ENCODE assay signal across 8 cellular contexts in genomic region chr11:5624489-5625278, GRCh38. TPM values are rescaled to one million over a fixed set of nuclear protein-coding genes. Genes with fewer than 3 reads are reported as not detected.
A peak's percentile ranks its signal among the peaks of the same experiment; 100 is the strongest.
DNase-seq lines count a peak whose midpoint lies in the region; ATAC-seq and TF ChIP-seq lines count a peak whose summit lies in the region.

TSS of gene TRIM34 (plus strand) at chr11:5625001. CDS start at chr11:5632332, 7,331 bp downstream.

- H3K4me3 ChIP-seq in ectodermal cell (ENCODE audit: insufficient read depth, low read depth, low read length) (peak within 1 kb of the TSS; percentile 26), lung (peak within 1 kb of the TSS; percentile 56)

- peaks cover 39% of the 10 kb centered on the region for H3K4me1 Mint-ChIP-seq in activated CD4-positive, alpha-beta T cell treated with anti-CD3 and anti-CD28 coated beads, Interleukin-2, amount 10 ng/mL, durations not matched to agents 24 days and 14 days

- peaks cover 9% of the 10 kb centered on the region for H3K36me3 Mint-ChIP-seq in activated CD4-positive, alpha-beta T cell treated with anti-CD3 and anti-CD28 coated beads, Interleukin-2, amount 10 ng/mL, durations not matched to agents 24 days and 14 days (ENCODE audit: low read depth)

- H3K27ac ChIP-seq in ectodermal cell (ENCODE audit: insufficient read depth, low read depth, low read length, poor library complexity, severe bottlenecking) = no peak within 1 kb of the TSS
- H3K27ac ChIP-seq in lung (ENCODE audit: low read depth in 1 of 2, low read length in 1 of 2) = peak within 1 kb of the TSS; percentile 57 to 85

- intact Hi-C loops in activated CD4-positive, alpha-beta T cell treated with anti-CD3 and anti-CD28 coated beads, Interleukin-2, amount 10 ng/mL, durations not matched to agents 24 days and 14 days (cut with micrococcal nuclease) = loop anchor here (1.0 kb wide), 1 partner anchor 60 kb away; no protein-coding TSS in a partner anchor

- H3K9me3 ChIP-seq in ectodermal cell (ENCODE audit: control insufficient read depth, low read length) = no peaks in the 10 kb centered on the region
- no peaks in the 10 kb centered on the region for H3K9me3 ChIP-seq in lung (ENCODE audit: control insufficient read depth in 2 of 2, insufficient read depth in 1 of 2, low read length in 1 of 2)

- WGBS in ectodermal cell, 2 experiments = 70% methylated on average over 6 to 7 of the region's 7 CpGs
- 12 to 18% methylated on average over 7 of the region's 7 CpGs for WGBS in lung, 2 donors

- no peaks in the 10 kb centered on the region for H3K27me3 ChIP-seq in ectodermal cell (ENCODE audit: control insufficient read depth, insufficient read depth, low read length, poor library complexity, severe bottlenecking)
- H3K27me3 ChIP-seq in lung (ENCODE audit: control insufficient read depth, insufficient read depth) = no peaks in the 10 kb centered on the region

- H3K4me3 Mint-ChIP-seq in activated CD4-positive, alpha-beta T cell treated with anti-CD3 and anti-CD28 coated beads, Interleukin-2, amount 10 ng/mL, durations not matched to agents 24 days and 14 days = peak within 1 kb of the TSS; percentile 92

- no peak for TF ChIP-seq CTCF in lung (IDR thresholded peaks at IDR 0.05; ENCODE audit: control extremely low read depth, extremely low read depth)

- H3K9me3 Mint-ChIP-seq in activated CD4-positive, alpha-beta T cell treated with anti-CD3 and anti-CD28 coated beads, Interleukin-2, amount 10 ng/mL, durations not matched to agents 24 days and 14 days = peaks cover 4% of the 10 kb centered on the region

- peak within 1 kb of the TSS; percentile 90 for H3K27ac Mint-ChIP-seq in activated CD4-positive, alpha-beta T cell treated with anti-CD3 and anti-CD28 coated beads, Interleukin-2, amount 10 ng/mL, durations not matched to agents 24 days and 14 days

- H3K4me1 ChIP-seq in ectodermal cell (ENCODE audit: control insufficient read depth, insufficient read depth, low read length) (peaks cover 6% of the 10 kb centered on the region), lung (ENCODE audit: control insufficient read depth in 2 of 2, insufficient read depth in 2 of 2, low read length in 2 of 2) (peaks cover 10 to 12% of the 10 kb centered on the region in 2 donors)

- H3K27me3 Mint-ChIP-seq in activated CD4-positive, alpha-beta T cell treated with anti-CD3 and anti-CD28 coated beads, Interleukin-2, amount 10 ng/mL, durations not matched to agents 24 days and 14 days = no peaks in the 10 kb centered on the region

- peak; percentile 71 for DNase-seq in GDM1 (lab: John Stamatoyannopoulos, UW)
- DNase-seq in H4 (ENCODE audit: low spot score) = peak; percentile 84
- peak; percentile 79 to 84 for DNase-seq in Kasumi-1 (lab: John Stamatoyannopoulos, UW)
- DNase-seq in activated CD4-positive, alpha-beta T cell treated with anti-CD3 and anti-CD28 coated beads, Interleukin-2, amount 10 ng/mL, durations not matched to agents 24 days and 14 days = peak; percentile 93
- peak; percentile 77 for DNase-seq in lung (ENCODE audit: low spot score)
- DNase-seq in stimulated activated CD8-positive, alpha-beta memory T cell treated with anti-CD3 and anti-CD28 coated beads, Interleukin-15, amount 100 ng/mL, for 1 hour (ENCODE audit: low read depth) = peak; percentile 43
- DNase-seq in NCI-H187 (lab: John Stamatoyannopoulos, UW) = no peak

- peak; percentile 92 for ATAC-seq in lung (ENCODE audit: insufficient read depth, low FRiP score)

- no peaks in the 10 kb centered on the region for H3K36me3 ChIP-seq in ectodermal cell (ENCODE audit: control insufficient read depth, insufficient read depth, low read length)
- H3K36me3 ChIP-seq in lung (ENCODE audit: control insufficient read depth in 2 of 2, insufficient read depth in 2 of 2, low read length in 2 of 2) = no peaks in the 10 kb centered on the region

RNA-seq across cellular contexts. Expression of gene TRIM34, which starts in this region (rescaled TPM):
- total RNA-seq in H4 (2014; rRNA removed; shearing (Covaris generic)) = 14.4 and 19.1 TPM in 2 replicates
- total RNA-seq in activated CD4-positive, alpha-beta T cell treated with anti-CD3 and anti-CD28 coated beads, Interleukin-2, amount 10 ng/mL, durations not matched to agents 24 days and 14 days = 5.3 TPM in 2 replicates
- 2.5 TPM for polyA plus RNA-seq in ectodermal cell (2013, experiment 1 of 4)
- polyA plus RNA-seq in ectodermal cell (2013, experiment 2 of 4) = 2.5 TPM
- polyA plus RNA-seq in ectodermal cell (2013, experiment 3 of 4) = 2.7 TPM
- polyA plus RNA-seq in ectodermal cell (2013, experiment 4 of 4) = 2.9 TPM
- total RNA-seq in lung = 10 to 100 TPM in 1 of 2 donors, 1 to 10 TPM in 1; 8.5 to 10.9 TPM
- polyA plus RNA-seq in lung = 1 to 10 TPM; 4.1 to 8.0 TPM

Comparison
In these comparisons a context has a peak if more than half of its experiments do, and no peak if none do; other contexts are left out.
1. DNase-seq: peak in GDM1 (single experiment), H4 (single experiment), Kasumi-1 (2 of 2), activated CD4-positive, alpha-beta T cell treated with anti-CD3 and anti-CD28 coated beads, Interleukin-2, amount 10 ng/mL, durations not matched to agents 24 days and 14 days (single experiment), lung (single experiment) and stimulated activated CD8-positive, alpha-beta memory T cell treated with anti-CD3 and anti-CD28 coated beads, Interleukin-15, amount 100 ng/mL, for 1 hour (single experiment); none in NCI-H187 (0 of 2).